ENCODE assay signal across 8 cellular contexts in the genomic region with DNA sequence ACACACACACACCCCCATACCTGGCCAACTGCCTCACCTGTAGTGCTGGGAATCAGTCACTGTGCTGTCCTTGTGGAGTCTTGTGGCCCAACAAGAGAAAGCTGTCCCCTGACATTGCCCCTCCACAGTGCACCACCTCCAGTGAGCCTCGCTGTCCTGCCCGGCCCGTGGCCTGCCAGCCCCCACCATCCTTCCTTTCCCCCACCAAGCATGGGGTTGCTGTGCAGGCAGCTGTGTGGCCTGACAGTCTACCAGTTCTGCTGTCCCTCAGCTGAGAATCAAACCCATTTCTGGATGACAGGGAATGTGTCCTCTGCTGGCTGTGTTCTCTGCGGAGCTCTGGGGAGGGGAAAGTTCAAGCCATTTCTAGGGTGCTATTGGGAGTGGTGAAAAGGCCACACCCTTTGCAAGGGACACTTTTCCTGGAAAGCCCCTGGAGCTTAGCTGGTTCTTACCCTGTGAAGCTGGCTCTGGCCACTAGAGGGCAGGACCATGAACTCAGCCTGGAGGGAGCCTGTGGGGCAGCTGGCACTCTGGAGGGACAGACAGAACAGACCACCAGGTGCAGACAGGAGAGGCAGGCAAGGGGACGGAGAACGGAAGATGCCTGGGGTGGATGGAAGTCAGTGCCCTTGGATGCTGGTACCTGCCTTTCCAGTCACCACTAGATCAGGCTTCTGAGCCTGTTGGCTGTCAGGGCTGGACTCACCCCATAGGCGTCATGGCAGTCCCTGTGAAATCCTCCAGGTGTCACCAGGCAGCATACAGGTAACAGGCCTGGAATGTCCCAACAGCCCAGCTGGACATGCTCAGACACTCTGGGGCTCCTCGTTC. TPM values are rescaled to one million over a fixed set of nuclear protein-coding genes. Genes with fewer than 3 reads are reported as not detected.
DNase-seq lines count a peak whose midpoint lies in the region; ATAC-seq, FAIRE-seq and TF ChIP-seq lines count a peak whose summit lies in the region.

No MANE protein-coding gene starts in this region.

- peaks cover 22% of the 10 kb centered on the region for H3K4me1 ChIP-seq in mucosa of stomach (ENCODE audit: control insufficient read depth, insufficient read depth, low read length)

- peak; percentile 82 for FAIRE-seq in GM12892 (lab: Jason Lieb, UNC)

- TF ChIP-seq POLR2A in GM12892 (IDR thresholded peaks at IDR 0.05; ENCODE audit: low read depth, low read length) = no peak

- no peaks in the 10 kb centered on the region for H3K9me3 ChIP-seq in mucosa of stomach (ENCODE audit: control insufficient read depth, low read length)

- no peaks in the 10 kb centered on the region for H3K36me3 ChIP-seq in mucosa of stomach (ENCODE audit: control insufficient read depth, insufficient read depth, low read length)

- H3K4me3 ChIP-seq in epithelial cell of esophagus (ENCODE audit: low read length) (no peak overlapping the region), mucosa of stomach (ENCODE audit: low read length) (peak overlapping the region; percentile 25)

- DNase-seq in A172 (ENCODE audit: low spot score) (peak; percentile 65), GM12892 (ENCODE audit: insufficient read length) (peak; percentile 51), NCI-H82 (lab: John Stamatoyannopoulos, UW) (peak; percentile 74), epithelial cell of esophagus (ENCODE audit: low read depth) (peak; percentile 83)
- peak; percentile 84 for DNase-seq in activated CD8-positive, alpha-beta memory T cell treated with anti-CD3 and anti-CD28 coated beads for 24 hours
- DNase-seq in stimulated activated naive CD8-positive, alpha-beta T cell treated with anti-CD3 and anti-CD28 coated beads, Interleukin-15, Interleukin-2, amounts not matched to agents 100 U/mL and 50 U/mL, for 24 hours = peak; percentile 77

- H3K27me3 ChIP-seq in mucosa of stomach (ENCODE audit: control insufficient read depth, insufficient read depth, low read length) = peaks cover 3% of the 10 kb centered on the region

- H3K9ac ChIP-seq in mucosa of stomach (ENCODE audit: low read length) = no peak overlapping the region

- ATAC-seq in HG02885 (IDR thresholded peaks at IDR 0.05; ENCODE audit: poor library complexity, unreplicated experiment) = peak; percentile 94
- peak; percentile 82 for ATAC-seq in stimulated activated naive CD8-positive, alpha-beta T cell treated with anti-CD3 and anti-CD28 coated beads, Interleukin-15, Interleukin-2, amounts not matched to agents 100 U/mL and 50 U/mL, for 24 hours

- peak; percentile 88 for TF ChIP-seq CTCF in epithelial cell of esophagus (IDR thresholded peaks at IDR 0.05; ENCODE audit: insufficient read depth, low read depth, low read length, missing control alignments)

RNA-seq across cellular contexts. Expression of gene MTPAP, which starts 10.5 kb away (rescaled TPM):
- 21.0 and 22.7 TPM in 2 replicates for total RNA-seq in A172 (2014; rRNA removed; shearing (Covaris generic))
- 17.5 TPM for polyA plus RNA-seq in GM12892 (2012; ENCODE audit: missing spikeins)
